24 cellular contexts compared by ENCODE assay signal in the genomic region with DNA sequence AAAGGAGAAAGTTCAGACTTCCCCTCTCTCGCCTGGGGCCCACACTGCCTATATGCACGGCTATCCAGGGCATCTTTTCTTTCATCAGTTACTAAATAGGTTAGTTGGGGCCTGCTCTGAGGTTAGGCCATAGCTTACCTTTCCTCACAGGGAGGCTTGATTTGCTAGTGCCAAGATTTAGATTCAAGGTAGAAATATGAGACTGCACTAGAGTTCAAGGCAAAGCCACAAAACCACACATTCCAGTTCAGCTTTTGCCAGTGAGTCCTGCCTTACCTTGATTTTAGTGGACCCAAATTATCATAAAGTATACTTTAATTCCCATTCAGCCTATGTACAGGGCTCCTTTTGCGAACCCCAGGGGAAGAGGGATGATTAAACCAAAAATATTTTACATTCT.
"Had no signal": no experiment of that assay in that cellular context is flagged by ENCODE, and none has a peak within 500 bp of the region (broad histone marks: within the 10 kb centered on the region; RNA-seq: fewer than 3 reads in every experiment).

No MANE protein-coding gene starts in this region.

- ATAC-seq: activated T-cell treated with anti-CD3 and anti-CD28 coated beads, Interleukin-2, amount 50 U/mL, for 72 hours; natural killer cell; pancreas; psoas muscle; stimulated activated naive CD8-positive, alpha-beta T cell treated with anti-CD3 and anti-CD28 coated beads, Interleukin-15, Interleukin-2, amounts not matched to agents 100 U/mL and 50 U/mL, for 24 hours; T-helper 17 cell; upper lobe of right lung had no signal

- FAIRE-seq: frontal cortex, pancreas had no signal

- DNase-seq: activated CD4-positive, alpha-beta memory T cell treated with anti-CD3 and anti-CD28 coated beads for 36 hours; activated CD4-positive, alpha-beta T cell treated with anti-CD3 and anti-CD28 coated beads for 4 hours; activated CD4-positive, CD25-positive, alpha-beta regulatory T cell; activated effector memory CD4-positive, alpha-beta T cell treated with Interleukin-2 at 50 U/mL for 16 hours; activated naive CD4-positive, alpha-beta T cell treated with anti-CD3 and anti-CD28 coated beads for 36 hours; activated naive CD8-positive, alpha-beta T cell treated with anti-CD3 and anti-CD28 coated beads, Interleukin-2, amount 10 ng/mL, durations not matched to agents 7 days and 5 days; activated T-cell treated with anti-CD3 and anti-CD28 coated beads, Interleukin-2, amount 50 U/mL, for 72 hours; amygdala; effector CD8-positive, alpha-beta T cell; hippocampal formation; kidney glomerular epithelial cell; left ventricle myocardium inferior; midbrain; natural killer cell; pancreas; psoas muscle; stimulated activated CD4-positive, alpha-beta T cell treated with anti-CD3 and anti-CD28 coated beads, Interleukin-4, amount 100 ng/mL, for 24 hours; stimulated activated naive CD8-positive, alpha-beta T cell treated with anti-CD3 and anti-CD28 coated beads, Interleukin-15, Interleukin-2, amounts not matched to agents 100 U/mL and 50 U/mL, for 24 hours; T-helper 17 cell; upper lobe of right lung had no signal

- H3K4me1 Mint-ChIP-seq: activated naive CD8-positive, alpha-beta T cell treated with anti-CD3 and anti-CD28 coated beads, Interleukin-2, amount 10 ng/mL, durations not matched to agents 7 days and 5 days; natural killer cell; T-helper 17 cell had no signal

- H3K4me3 ChIP-seq: left ventricle myocardium inferior, pancreas, psoas muscle, right atrium auricular region, upper lobe of right lung had no signal

- H3K4me3 Mint-ChIP-seq: activated CD4-positive, alpha-beta memory T cell treated with anti-CD3 and anti-CD28 coated beads for 36 hours; activated naive CD4-positive, alpha-beta T cell treated with anti-CD3 and anti-CD28 coated beads for 36 hours; activated naive CD8-positive, alpha-beta T cell treated with anti-CD3 and anti-CD28 coated beads, Interleukin-2, amount 10 ng/mL, durations not matched to agents 7 days and 5 days; activated T-cell treated with anti-CD3 and anti-CD28 coated beads, Interleukin-2, amount 50 U/mL, for 72 hours; brain; dendritic cell treated with granulocyte-macrophage colony-stimulating factor and Interleukin-4, amounts not matched to agents 40 ng/mL and 50 ng/mL, for 4 days; natural killer cell; T-helper 17 cell had no signal

- H3K27ac Mint-ChIP-seq: activated CD4-positive, alpha-beta memory T cell treated with anti-CD3 and anti-CD28 coated beads for 36 hours; activated naive CD4-positive, alpha-beta T cell treated with anti-CD3 and anti-CD28 coated beads for 36 hours; activated naive CD8-positive, alpha-beta T cell treated with anti-CD3 and anti-CD28 coated beads, Interleukin-2, amount 10 ng/mL, durations not matched to agents 7 days and 5 days; activated T-cell treated with anti-CD3 and anti-CD28 coated beads, Interleukin-2, amount 50 U/mL, for 72 hours; dendritic cell treated with granulocyte-macrophage colony-stimulating factor and Interleukin-4, amounts not matched to agents 40 ng/mL and 50 ng/mL, for 4 days; natural killer cell; T-helper 17 cell had no signal

- H3K9me3 ChIP-seq: left ventricle myocardium inferior, pancreas, psoas muscle, right atrium auricular region, upper lobe of right lung had no signal

- H3K27me3 ChIP-seq: pancreas, right atrium auricular region, upper lobe of right lung had no signal

- H3K27ac ChIP-seq: left ventricle myocardium inferior, pancreas, psoas muscle, right atrium auricular region, upper lobe of right lung had no signal

- H3K27me3 Mint-ChIP-seq: activated CD4-positive, alpha-beta memory T cell treated with anti-CD3 and anti-CD28 coated beads for 36 hours; activated naive CD8-positive, alpha-beta T cell treated with anti-CD3 and anti-CD28 coated beads, Interleukin-2, amount 10 ng/mL, durations not matched to agents 7 days and 5 days; brain; dendritic cell treated with granulocyte-macrophage colony-stimulating factor and Interleukin-4, amounts not matched to agents 40 ng/mL and 50 ng/mL, for 4 days; T-helper 17 cell had no signal

- H3K9me3 Mint-ChIP-seq: activated CD4-positive, alpha-beta memory T cell treated with anti-CD3 and anti-CD28 coated beads for 36 hours; activated naive CD4-positive, alpha-beta T cell treated with anti-CD3 and anti-CD28 coated beads for 36 hours; activated naive CD8-positive, alpha-beta T cell treated with anti-CD3 and anti-CD28 coated beads, Interleukin-2, amount 10 ng/mL, durations not matched to agents 7 days and 5 days; brain had no signal

- H3K36me3 Mint-ChIP-seq: activated CD4-positive, alpha-beta memory T cell treated with anti-CD3 and anti-CD28 coated beads for 36 hours; activated naive CD8-positive, alpha-beta T cell treated with anti-CD3 and anti-CD28 coated beads, Interleukin-2, amount 10 ng/mL, durations not matched to agents 7 days and 5 days; brain; natural killer cell had no signal

- H3K4me1 ChIP-seq: psoas muscle, right atrium auricular region, upper lobe of right lung had no signal

- H3K36me3 ChIP-seq: left ventricle myocardium inferior, pancreas, right atrium auricular region, upper lobe of right lung had no signal
